ENCODE assay signal across 9 cellular contexts in the genomic region with DNA sequence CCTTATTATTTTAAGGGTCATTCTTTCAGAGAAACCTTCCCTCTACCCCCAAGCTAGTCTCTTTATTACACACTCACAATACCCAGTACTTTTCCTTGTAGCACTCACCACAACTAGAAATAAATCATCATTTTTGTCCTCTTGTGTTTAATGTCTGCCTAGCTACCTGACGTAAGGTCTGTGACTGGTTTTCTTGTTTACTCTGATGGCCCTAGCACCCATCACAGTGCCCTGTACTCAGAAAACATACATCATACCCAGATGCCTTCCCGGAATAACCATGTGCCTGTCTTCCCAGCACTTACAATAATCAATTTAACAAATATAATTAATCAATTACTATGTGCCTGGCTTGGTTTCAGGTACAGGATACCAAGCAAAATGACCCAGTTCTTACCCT. TPM values are rescaled to one million over a fixed set of nuclear protein-coding genes. Genes with fewer than 3 reads are reported as not detected.
DNase-seq lines count a peak whose midpoint lies in the region; ATAC-seq and TF ChIP-seq lines count a peak whose summit lies in the region.
"Had no signal": no experiment of that assay in that cellular context is flagged by ENCODE, and none has a peak within 500 bp of the region (broad histone marks: within the 10 kb centered on the region; RNA-seq: fewer than 3 reads in every experiment).

No MANE protein-coding gene starts in this region.

- peaks cover 4% of the 10 kb centered on the region for H3K9me3 Mint-ChIP-seq in activated CD4-positive, alpha-beta T cell treated with anti-CD3 and anti-CD28 coated beads for 36 hours (ENCODE audit: low read depth)
- peaks cover 3% of the 10 kb centered on the region for H3K9me3 Mint-ChIP-seq in activated CD4-positive, alpha-beta memory T cell treated with anti-CD3 and anti-CD28 coated beads for 36 hours

- CTCF ChIA-PET in activated CD4-positive, alpha-beta T cell treated with anti-CD3 and anti-CD28 coated beads for 36 hours (lab: Charles Lee), result interaction anchor here (0.6 to 3.2 kb wide), 13 partner anchors 11 to 252 kb away, joined by 3 to 17 read pairs (median 5); no protein-coding TSS in a partner anchor
- CTCF ChIA-PET in activated CD4-positive, alpha-beta memory T cell treated with anti-CD3 and anti-CD28 coated beads for 36 hours (lab: Charles Lee), result interaction anchor here (0.5 to 3.2 kb wide), 5 partner anchors 42 to 246 kb away, joined by 3 to 18 read pairs (median 4); no protein-coding TSS in a partner anchor

- H3K79me2 ChIP-seq in fibroblast of lung (ENCODE audit: control insufficient read depth, insufficient read depth, low read length), result no peaks in the 10 kb centered on the region

- H3K36me3 ChIP-seq in fibroblast of lung (ENCODE audit: control insufficient read depth, insufficient read depth, low read length), result no peaks in the 10 kb centered on the region
- H3K36me3 ChIP-seq in spleen, result no peaks in the 10 kb centered on the region

- H3K4me3 ChIP-seq in fibroblast of lung (replicated peaks in 1 of 4; ENCODE audit: control extremely low read depth in 1 of 4, insufficient read depth in 1 of 4, low read depth in 3 of 4, low read length in 4 of 4) (no peak overlapping the region), spleen (no peak overlapping the region)

- DNase-seq in activated CD4-positive, alpha-beta T cell treated with anti-CD3 and anti-CD28 coated beads for 36 hours, result no peak
- no peak for DNase-seq in activated CD4-positive, alpha-beta T cell treated with anti-CD3 and anti-CD28 coated beads for 4 hours
- no peak for DNase-seq in activated CD4-positive, alpha-beta memory T cell treated with anti-CD3 and anti-CD28 coated beads for 36 hours
- DNase-seq in fibroblast of lung (ENCODE audit: low read depth in 2 of 2) (peak; percentile 30 to 80), spleen (no peak), GM19238 (ENCODE audit: insufficient read length, low spot score) (no peak)
- DNase-seq: NCI-H2081 had no signal

- intact Hi-C loops in activated CD4-positive, alpha-beta T cell treated with anti-CD3 and anti-CD28 coated beads for 36 hours (cut with DNase I, micrococcal nuclease), result no loop called here
- intact Hi-C loops in activated CD4-positive, alpha-beta memory T cell treated with anti-CD3 and anti-CD28 coated beads for 36 hours (cut with micrococcal nuclease), result no loop called here
- intact Hi-C loops in spleen (cut with DNase I; ENCODE audit: low total_unique reads), result no loop called here

- no peaks in the 10 kb centered on the region for H3K27me3 Mint-ChIP-seq in activated CD4-positive, alpha-beta T cell treated with anti-CD3 and anti-CD28 coated beads for 36 hours
- no peaks in the 10 kb centered on the region for H3K27me3 Mint-ChIP-seq in activated CD4-positive, alpha-beta memory T cell treated with anti-CD3 and anti-CD28 coated beads for 36 hours

- H3K36me3 Mint-ChIP-seq in activated CD4-positive, alpha-beta T cell treated with anti-CD3 and anti-CD28 coated beads for 36 hours (ENCODE audit: low read depth), result peaks cover 4% of the 10 kb centered on the region
- peaks cover 1% of the 10 kb centered on the region for H3K36me3 Mint-ChIP-seq in activated CD4-positive, alpha-beta memory T cell treated with anti-CD3 and anti-CD28 coated beads for 36 hours

- H3K4me1 Mint-ChIP-seq in activated CD4-positive, alpha-beta T cell treated with anti-CD3 and anti-CD28 coated beads for 36 hours, result peaks cover 79% of the 10 kb centered on the region
- H3K4me1 Mint-ChIP-seq in activated CD4-positive, alpha-beta memory T cell treated with anti-CD3 and anti-CD28 coated beads for 36 hours (ENCODE audit: low read depth), result peaks cover 64% of the 10 kb centered on the region

- TF ChIP-seq CTCF in fibroblast of lung (conservative IDR thresholded peaks at IDR 0.05 in 1 of 2, IDR thresholded peaks at IDR 0.05 in 1 of 2; ENCODE audit: low read depth in 1 of 2, low read length in 2 of 2), result no peak
- TF ChIP-seq CTCF in spleen (IDR thresholded peaks at IDR 0.05 in 8 of 11, conservative IDR thresholded peaks at IDR 0.05 in 3 of 11), result no peak

- H4K20me1 ChIP-seq in fibroblast of lung (ENCODE audit: control insufficient read depth, extremely low read depth, insufficient read depth, low read length), result no peaks in the 10 kb centered on the region

- H3K27ac ChIP-seq in fibroblast of lung (ENCODE audit: insufficient read depth, low read length), result peak overlapping the region; percentile 93
- H3K27ac ChIP-seq in spleen, result peak overlapping the region in 6 of 8 donors; percentile 45 to 62 (median 60)

- WGBS in spleen, 5 donors, result 84 to 94% (median 90%) methylated on average over 2 of the region's 2 CpGs

- no peak overlapping the region for H3K9ac ChIP-seq in fibroblast of lung (ENCODE audit: insufficient read depth, low read length)

- H3K4me2 ChIP-seq in fibroblast of lung (ENCODE audit: extremely low read depth, insufficient read depth, low read length), result peak overlapping the region; percentile 49

- ATAC-seq in activated CD4-positive, alpha-beta T cell treated with anti-CD3 and anti-CD28 coated beads for 36 hours, result peak; percentile 31
- ATAC-seq in GM19455 (IDR thresholded peaks at IDR 0.05; ENCODE audit: unreplicated experiment) (no peak), HG03039 (IDR thresholded peaks at IDR 0.05; ENCODE audit: unreplicated experiment) (no peak)

- H3K9me3 ChIP-seq in fibroblast of lung (ENCODE audit: control insufficient read depth, insufficient read depth, low read depth, low read length) (no peaks in the 10 kb centered on the region), spleen (no peaks in the 10 kb centered on the region)

- H3K4me1 ChIP-seq in fibroblast of lung (ENCODE audit: control insufficient read depth, extremely low read depth, insufficient read depth, low read length), result peaks cover 16% of the 10 kb centered on the region
- peaks cover 12 to 43% (median 22%) of the 10 kb centered on the region in 6 donors for H3K4me1 ChIP-seq in spleen

- peak overlapping the region; percentile 63 for H3K4me3 Mint-ChIP-seq in activated CD4-positive, alpha-beta T cell treated with anti-CD3 and anti-CD28 coated beads for 36 hours
- H3K4me3 Mint-ChIP-seq in activated CD4-positive, alpha-beta memory T cell treated with anti-CD3 and anti-CD28 coated beads for 36 hours, result peak overlapping the region; percentile 30

- H3K27me3 ChIP-seq in fibroblast of lung (ENCODE audit: control insufficient read depth, insufficient read depth, low read length) (no peaks in the 10 kb centered on the region), spleen (replicated peaks in 1 of 7) (no peaks in the 10 kb centered on the region)

- TF ChIP-seq POLR2A in spleen (IDR thresholded peaks at IDR 0.05), result no peak

- POLR2A ChIA-PET in activated CD4-positive, alpha-beta T cell treated with anti-CD3 and anti-CD28 coated beads for 36 hours (lab: Charles Lee), result interaction anchor here (1.7 to 2.7 kb wide), 4 partner anchors 12 to 45 kb away, joined by 4 to 20 read pairs (median 10); a partner anchor contains a TSS
- POLR2A ChIA-PET in activated CD4-positive, alpha-beta memory T cell treated with anti-CD3 and anti-CD28 coated beads for 36 hours (lab: Charles Lee), result interaction anchor here (0.6 to 4.2 kb wide), 9 partner anchors 9 to 88 kb away, joined by 3 to 47 read pairs (median 16); a partner anchor contains a TSS

- H2AFZ ChIP-seq in fibroblast of lung (ENCODE audit: low read length), result no peak overlapping the region

- H3K27ac Mint-ChIP-seq in activated CD4-positive, alpha-beta T cell treated with anti-CD3 and anti-CD28 coated beads for 36 hours, result peak overlapping the region; percentile 98
- H3K27ac Mint-ChIP-seq in activated CD4-positive, alpha-beta memory T cell treated with anti-CD3 and anti-CD28 coated beads for 36 hours, result peak overlapping the region; percentile 93

RNA-seq across cellular contexts. Expression of a gene that starts 25.8 kb away (rescaled TPM):
- 100 to 1,000 TPM; 196 to 221 TPM for total RNA-seq in activated CD4-positive, alpha-beta T cell treated with anti-CD3 and anti-CD28 coated beads for 36 hours
- 100 to 1,000 TPM; 167 to 171 TPM for total RNA-seq in activated CD4-positive, alpha-beta memory T cell treated with anti-CD3 and anti-CD28 coated beads for 36 hours
- total RNA-seq in fibroblast of lung, result 42.9 and 43.3 TPM in 2 replicates
- 34.2 and 102 TPM in 2 replicates for polyA plus RNA-seq in fibroblast of lung
- polyA plus RNA-seq in fibroblast of lung (2012), result 44.9 and 125 TPM in 2 replicates
- polyA minus RNA-seq in fibroblast of lung (ENCODE audit: low replicate concordance), result 8.1 and 14.4 TPM in 2 replicates
- 10 to 100 TPM; 29.8 to 62.2 (median 41.7) TPM for total RNA-seq in spleen
- polyA plus RNA-seq in spleen, result 10 to 100 TPM; 19.8 to 29.4 (median 25.7) TPM

RNA-seq across cellular contexts. Expression of a gene that starts 27.7 kb away (rescaled TPM):
- 100 to 1,000 TPM; 155 to 188 TPM for total RNA-seq in activated CD4-positive, alpha-beta T cell treated with anti-CD3 and anti-CD28 coated beads for 36 hours
- 100 to 1,000 TPM; 226 to 231 TPM for total RNA-seq in activated CD4-positive, alpha-beta memory T cell treated with anti-CD3 and anti-CD28 coated beads for 36 hours
- 136 and 180 TPM in 2 replicates for total RNA-seq in fibroblast of lung
- 301 TPM in 2 replicates for polyA plus RNA-seq in fibroblast of lung
- 219 and 223 TPM in 2 replicates for polyA plus RNA-seq in fibroblast of lung (2012)
- 145 and 206 TPM in 2 replicates for polyA minus RNA-seq in fibroblast of lung (ENCODE audit: low replicate concordance)
- total RNA-seq in spleen, result 100 to 1,000 TPM; 125 to 205 (median 170) TPM
- 100 to 1,000 TPM; 116 to 178 (median 116) TPM for polyA plus RNA-seq in spleen

RNA-seq across cellular contexts. Expression of a gene that starts 50.0 kb away (rescaled TPM):
- total RNA-seq in activated CD4-positive, alpha-beta T cell treated with anti-CD3 and anti-CD28 coated beads for 36 hours, result 1,000 to 10,000 TPM; 1,569 to 1,746 TPM
- 1,000 to 10,000 TPM; 1,695 to 1,719 TPM for total RNA-seq in activated CD4-positive, alpha-beta memory T cell treated with anti-CD3 and anti-CD28 coated beads for 36 hours
- total RNA-seq in fibroblast of lung, result 432 and 551 TPM in 2 replicates
- polyA plus RNA-seq in fibroblast of lung, result 1,493 and 2,513 TPM in 2 replicates
- polyA plus RNA-seq in fibroblast of lung (2012), result 1,291 and 2,040 TPM in 2 replicates
- 2,570 and 3,657 TPM in 2 replicates for polyA minus RNA-seq in fibroblast of lung (ENCODE audit: low replicate concordance)
- 100 to 1,000 TPM; 189 to 344 (median 272) TPM for total RNA-seq in spleen
- 100 to 1,000 TPM; 109 to 203 (median 182) TPM for polyA plus RNA-seq in spleen

RNA-seq across cellular contexts. Expression of a gene that starts 53.1 kb away (rescaled TPM):
- total RNA-seq in activated CD4-positive, alpha-beta T cell treated with anti-CD3 and anti-CD28 coated beads for 36 hours, result 100 to 1,000 TPM in 1 of 2 experiments, 10 to 100 TPM in 1; 92.0 to 101 TPM
- 10 to 100 TPM; 79.5 to 88.7 TPM for total RNA-seq in activated CD4-positive, alpha-beta memory T cell treated with anti-CD3 and anti-CD28 coated beads for 36 hours
- total RNA-seq in fibroblast of lung, result 3.3 and 5.0 TPM in 2 replicates
- polyA plus RNA-seq in fibroblast of lung, result 3.3 and 7.4 TPM in 2 replicates
- 8.7 and 14.3 TPM in 2 replicates for polyA plus RNA-seq in fibroblast of lung (2012)
- polyA minus RNA-seq in fibroblast of lung (ENCODE audit: low replicate concordance), result 47.9 and 50.8 TPM in 2 replicates
- total RNA-seq in spleen, result 10 to 100 TPM; 20.8 to 47.7 (median 39.0) TPM
- polyA plus RNA-seq in spleen, result 10 to 100 TPM in 2 of 3 donors, 1 to 10 TPM in 1; 7.8 to 18.2 (median 16.5) TPM

Comparison
In these comparisons a context has a peak if more than half of its experiments do, and no peak if none do; other contexts are left out.
1. DNase-seq: peak in fibroblast of lung (2 of 2); none in activated CD4-positive, alpha-beta T cell treated with anti-CD3 and anti-CD28 coated beads for 36 hours (single experiment), activated CD4-positive, alpha-beta T cell treated with anti-CD3 and anti-CD28 coated beads for 4 hours (0 of 2), activated CD4-positive, alpha-beta memory T cell treated with anti-CD3 and anti-CD28 coated beads for 36 hours (single experiment), spleen (single experiment) and GM19238 (single experiment).